8 cellular contexts compared by ENCODE assay signal in the genomic region with DNA sequence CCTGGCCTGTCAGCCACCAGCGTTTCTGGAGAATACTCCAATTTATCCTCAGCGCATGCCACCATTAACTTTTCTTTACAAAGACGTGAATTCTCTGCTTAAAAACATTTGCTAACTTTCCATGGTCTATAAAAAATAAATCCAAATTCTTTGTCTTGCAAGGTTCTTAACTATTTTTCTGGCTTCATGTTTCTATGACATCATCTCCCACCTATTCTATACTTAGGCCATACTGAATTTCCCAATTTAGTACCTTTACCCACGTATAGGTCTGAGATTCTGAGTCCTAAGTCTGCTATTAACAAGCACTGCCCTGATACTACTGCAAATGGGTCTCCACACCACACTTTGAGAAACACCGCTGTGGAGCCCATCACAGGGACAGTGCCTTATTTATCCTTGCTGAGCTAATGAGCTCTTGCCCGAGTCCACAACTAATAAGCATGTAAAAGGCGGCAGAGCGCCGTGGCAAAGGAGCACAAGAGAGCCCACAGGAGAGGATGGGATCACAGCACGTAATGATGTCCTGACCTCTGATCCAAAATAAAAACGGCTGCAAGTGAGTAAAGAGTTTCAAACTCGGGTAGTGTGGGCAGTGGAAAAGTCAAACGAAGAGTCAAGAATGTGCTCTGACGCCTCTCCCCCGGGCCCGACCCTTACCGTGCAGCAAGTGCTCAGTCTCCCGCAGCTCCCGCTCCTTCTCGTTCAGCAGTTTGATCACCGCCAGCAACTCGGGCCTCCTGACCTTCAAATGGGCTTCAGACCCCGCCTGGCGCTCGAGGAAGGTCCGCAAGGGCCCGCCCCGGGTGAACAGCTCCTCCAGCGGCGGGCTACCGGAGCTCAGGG. TPM values are rescaled to one million over a fixed set of nuclear protein-coding genes. Genes with fewer than 3 reads are reported as not detected.
DNase-seq lines count a peak whose midpoint lies in the region; ATAC-seq, FAIRE-seq and TF ChIP-seq lines count a peak whose summit lies in the region.

No MANE protein-coding gene starts in this region.

- H3K36me3 ChIP-seq in HCT116 (ENCODE audit: control insufficient read depth in 1 of 2, insufficient read depth in 2 of 2, low read length in 2 of 2) (peaks cover 12 to 21% of the 10 kb centered on the region in 2 experiments; a peak in 3 of 4 replicates), keratinocyte (ENCODE audit: control insufficient read depth in 2 of 2, extremely low read depth in 1 of 2, insufficient read depth in 2 of 2, low read length in 2 of 2) (peaks cover 0 to 15% of the 10 kb centered on the region in 2 experiments)

- H3K4me2 ChIP-seq in HCT116 (ENCODE audit: low read length), result peak overlapping the region; percentile 91
- H3K4me2 ChIP-seq in keratinocyte (ENCODE audit: control insufficient read depth, extremely low read depth, insufficient read depth, low read depth, low read length), result peak overlapping the region; percentile 81

- no peaks in the 10 kb centered on the region for H3K27me3 Mint-ChIP-seq in stimulated activated naive CD8-positive, alpha-beta T cell treated with anti-CD3 and anti-CD28 coated beads, Interleukin-15, amount 100 ng/mL, for 72 hours

- FAIRE-seq in keratinocyte (lab: Jason Lieb, UNC), result no peak

- dilution Hi-C loops in keratinocyte (cut with MboI; ENCODE audit: extremely low pct_ligation_motif_present, low sequenced_read_pairs), result no loop called here

- intact Hi-C loops in HCT116 (cut with micrococcal nuclease), result no loop called here

- RAD21 ChIA-PET in HCT116 (lab: Charles Lee; ENCODE audit: low non-redundant PET in 1 of 2, low total read pairs in 2 of 2, uncharacterized antibody in 2 of 2, unreplicated experiment in 2 of 2), result interaction anchor here in 1 of 2 experiments (0.6 kb wide), 1 partner anchor 347 kb away, joined by 4 read pairs; no protein-coding TSS in a partner anchor

- peak; percentile 20 for TF ChIP-seq POLR2A in HCT116 (IDR thresholded peaks at IDR 0.05; ENCODE audit: borderline replicate concordance, extremely low read depth, insufficient read depth, insufficient read length)
- no peak for TF ChIP-seq POLR2A in NB4 (IDR thresholded peaks at IDR 0.05; ENCODE audit: extremely low read depth, insufficient read length)

- H3K79me2 ChIP-seq in HCT116 (ENCODE audit: insufficient read depth, low read length) (peaks cover 66% of the 10 kb centered on the region), keratinocyte (ENCODE audit: control insufficient read depth, insufficient read depth, low read length) (peaks cover 54% of the 10 kb centered on the region)

- H3K27ac Mint-ChIP-seq in stimulated activated naive CD8-positive, alpha-beta T cell treated with anti-CD3 and anti-CD28 coated beads, Interleukin-15, amount 100 ng/mL, for 72 hours, result peak overlapping the region; percentile 92 to 98

- H3K4me1 ChIP-seq in HCT116 (ENCODE audit: control insufficient read depth in 1 of 2, insufficient read depth in 2 of 2, low read length in 2 of 2) (peaks cover 11 to 27% of the 10 kb centered on the region in 2 experiments), keratinocyte (ENCODE audit: control insufficient read depth, extremely low read depth, insufficient read depth, low read length) (peaks cover 15% of the 10 kb centered on the region)

- no peak for DNase-seq in activated CD4-positive, CD25-positive, alpha-beta regulatory T cell treated with anti-CD3 and anti-CD28 coated beads, Interleukin-2, amount 50 U/mL, for 72 hours
- no peak for DNase-seq in HCT116 (ENCODE audit: low read depth, low spot score)
- peak; percentile 48 for DNase-seq in NB4 (ENCODE audit: low read depth)
- no peak for DNase-seq in astrocyte of the spinal cord (ENCODE audit: low read depth, low spot score)
- DNase-seq in keratinocyte (ENCODE audit: low read depth, low spot score), result no peak
- no peak for DNase-seq in stimulated activated naive CD8-positive, alpha-beta T cell treated with anti-CD3 and anti-CD28 coated beads, Interleukin-15, amount 100 ng/mL, for 72 hours
- DNase-seq in OCI-M2 (lab: John Stamatoyannopoulos, UW; ENCODE audit: unreplicated experiment), result no peak

- peaks cover 4 to 7% of the 10 kb centered on the region in 2 donors for H3K9me3 Mint-ChIP-seq in stimulated activated naive CD8-positive, alpha-beta T cell treated with anti-CD3 and anti-CD28 coated beads, Interleukin-15, amount 100 ng/mL, for 72 hours

- no TSS peak for BruUV-seq in HCT116 (replicated peaks; lab: Mats Ljungman, UMichigan)

- CTCF ChIA-PET in HCT116 (lab: Charles Lee), result no interaction called here

- no peaks in the 10 kb centered on the region for H3K9me1 ChIP-seq in keratinocyte (ENCODE audit: control insufficient read depth, extremely low read depth, insufficient read depth, low read length)

- no peak for TF ChIP-seq RAD21 in HCT116 (IDR thresholded peaks at IDR 0.05; ENCODE audit: low read depth)

- peak overlapping the region; percentile 94 to 99 for H3K4me3 ChIP-seq in HCT116 (replicated peaks in 1 of 2; ENCODE audit: low read depth in 1 of 2, low read length in 2 of 2)
- peak overlapping the region; percentile 81 for H3K4me3 ChIP-seq in NB4 (ENCODE audit: low read depth, low read length)
- peak overlapping the region; percentile 96 for H3K4me3 ChIP-seq in astrocyte of the spinal cord (ENCODE audit: low read depth, low read length)
- H3K4me3 ChIP-seq in keratinocyte (ENCODE audit: control insufficient read depth in 2 of 3, extremely low read depth in 1 of 3, insufficient read depth in 2 of 3, low read depth in 1 of 3, low read length in 3 of 3), result peak overlapping the region; percentile 55 to 99 (median 98)

- H3K27ac ChIP-seq in HCT116 (ENCODE audit: low read depth, low read length) (peak overlapping the region; percentile 70), keratinocyte (ENCODE audit: control insufficient read depth, insufficient read depth, low read length) (peak overlapping the region; percentile 90)

- peaks cover 37% of the 10 kb centered on the region for H3K4me1 Mint-ChIP-seq in stimulated activated naive CD8-positive, alpha-beta T cell treated with anti-CD3 and anti-CD28 coated beads, Interleukin-15, amount 100 ng/mL, for 72 hours

- no peaks in the 10 kb centered on the region for H3K9me2 ChIP-seq in HCT116 (ENCODE audit: insufficient read depth)

- TF ChIP-seq CTCF in HCT116 (IDR thresholded peaks at IDR 0.05 in 2 of 3, conservative IDR thresholded peaks at IDR 0.05 in 1 of 3; ENCODE audit: borderline replicate concordance in 1 of 3, insufficient read depth in 1 of 3, low read depth in 2 of 3, low read length in 2 of 3) (no peak), NB4 (IDR thresholded peaks at IDR 0.05; ENCODE audit: low read depth, low read length) (no peak), astrocyte of the spinal cord (IDR thresholded peaks at IDR 0.05; ENCODE audit: low read depth, low read length) (no peak), keratinocyte (optimal IDR thresholded peaks at IDR 0.05 in 1 of 3, IDR thresholded peaks at IDR 0.05 in 1 of 3, conservative IDR thresholded peaks at IDR 0.05 in 1 of 3; ENCODE audit: extremely low read depth in 1 of 3, insufficient read depth in 2 of 3, low read length in 3 of 3) (no peak)

- in situ Hi-C loops in astrocyte of the spinal cord (cut with HindIII; ENCODE audit: low sequenced_read_pairs), result no loop called here

- POLR2A ChIA-PET in HCT116 (lab: Charles Lee), result interaction anchor here (1.0 to 1.1 kb wide), 2 partner anchors 15 to 19 kb away, joined by 3 read pairs; partner anchors contain the start of gene FBXO5

- peak; percentile 8 to 9 for ATAC-seq in activated CD4-positive, CD25-positive, alpha-beta regulatory T cell treated with anti-CD3 and anti-CD28 coated beads, Interleukin-2, amount 50 U/mL, for 24 hours
- peak; percentile 43 for ATAC-seq in HCT116
- ATAC-seq in stimulated activated naive CD8-positive, alpha-beta T cell treated with anti-CD3 and anti-CD28 coated beads, Interleukin-15, amount 100 ng/mL, for 72 hours, result peak; percentile 41

- no peak overlapping the region for H2AFZ ChIP-seq in HCT116 (ENCODE audit: low read depth, low read length, poor library complexity, severe bottlenecking)
- H2AFZ ChIP-seq in keratinocyte (ENCODE audit: control insufficient read depth, low read length), result peak overlapping the region; percentile 74

- H3K27me3 ChIP-seq in HCT116 (ENCODE audit: insufficient read depth, low read length) (no peaks in the 10 kb centered on the region), keratinocyte (ENCODE audit: control insufficient read depth, extremely low read depth, insufficient read depth, low read length) (no peaks in the 10 kb centered on the region)

- H3K9ac ChIP-seq in HCT116 (ENCODE audit: low read length) (peak overlapping the region; percentile 90), keratinocyte (ENCODE audit: control insufficient read depth, extremely low read depth, insufficient read depth, low read length) (peak overlapping the region; percentile 93)

- H3K4me3 Mint-ChIP-seq in stimulated activated naive CD8-positive, alpha-beta T cell treated with anti-CD3 and anti-CD28 coated beads, Interleukin-15, amount 100 ng/mL, for 72 hours, result peak overlapping the region; percentile 94 to 100

- H4K20me1 ChIP-seq in HCT116 (ENCODE audit: insufficient read depth) (peaks cover 12% of the 10 kb centered on the region; the same call in 1 of the 2 replicates), keratinocyte (ENCODE audit: control insufficient read depth, extremely low read depth, insufficient read depth, low read length) (peaks cover 3% of the 10 kb centered on the region)

- H3K9me3 ChIP-seq in HCT116 (ENCODE audit: control insufficient read depth in 1 of 2, insufficient read depth in 1 of 2, low read depth in 1 of 2, low read length in 2 of 2), result no peaks in the 10 kb centered on the region
- no peaks in the 10 kb centered on the region for H3K9me3 ChIP-seq in keratinocyte (ENCODE audit: control insufficient read depth, low read depth, low read length)

RNA-seq across cellular contexts. Expression of gene MTRF1L, which starts 0.5 kb away (rescaled TPM):
- 26.2 TPM for total RNA-seq in HCT116 (2021; ENCODE audit: unreplicated experiment)
- polyA plus RNA-seq in HCT116 (2012), result 7.7 and 15.9 TPM in 2 replicates
- 12.4 to 19.0 TPM (median 13.0 TPM) in 3 replicates for polyA plus RNA-seq in keratinocyte
- polyA plus RNA-seq in keratinocyte (2011; ENCODE audit: low read depth), result 14.7 TPM
- polyA plus RNA-seq in keratinocyte (2011; cell fraction: cytosol; rRNA removed), result 10.1 and 19.8 TPM in 2 replicates
- 8.5 and 12.0 TPM in 2 replicates for polyA plus RNA-seq in keratinocyte (2011; cell fraction: nucleus; rRNA removed)
- polyA plus RNA-seq in keratinocyte (2012; ENCODE audit: low replicate concordance), result 7.6 and 14.6 TPM in 2 replicates
- 1.9 to 13.6 TPM (median 8.4 TPM) in 3 replicates for polyA minus RNA-seq in keratinocyte
- 8.4 TPM for polyA minus RNA-seq in keratinocyte (2011; cell fraction: cytosol; rRNA and poly(A)+ RNA removed)
- 3.8 and 8.8 TPM in 2 replicates for polyA minus RNA-seq in keratinocyte (2011; cell fraction: nucleus; rRNA and poly(A)+ RNA removed)

RNA-seq across cellular contexts. Expression of gene FBXO5, which starts 19.1 kb away (rescaled TPM):
- total RNA-seq in HCT116 (2021; ENCODE audit: unreplicated experiment), result 38.9 TPM
- polyA plus RNA-seq in HCT116 (2012), result 7.2 and 16.2 TPM in 2 replicates
- polyA plus RNA-seq in keratinocyte, result 1.8 to 9.0 TPM (median 7.6 TPM) in 3 replicates
- 1.5 TPM for polyA plus RNA-seq in keratinocyte (2011; ENCODE audit: low read depth)
- 1.6 and 4.0 TPM in 2 replicates for polyA plus RNA-seq in keratinocyte (2011; cell fraction: cytosol; rRNA removed)
- polyA plus RNA-seq in keratinocyte (2011; cell fraction: nucleus; rRNA removed), result 1.5 and 2.9 TPM in 2 replicates
- 1.3 and 6.7 TPM in 2 replicates for polyA plus RNA-seq in keratinocyte (2012; ENCODE audit: low replicate concordance)
- 0.26 to 3.9 TPM (median 1.1 TPM) in 3 replicates for polyA minus RNA-seq in keratinocyte
- 1.5 TPM for polyA minus RNA-seq in keratinocyte (2011; cell fraction: cytosol; rRNA and poly(A)+ RNA removed)
- 0.74 and 1.8 TPM in 2 replicates for polyA minus RNA-seq in keratinocyte (2011; cell fraction: nucleus; rRNA and poly(A)+ RNA removed)
